ENCODE assay signal across 4 cellular contexts in the genomic region with DNA sequence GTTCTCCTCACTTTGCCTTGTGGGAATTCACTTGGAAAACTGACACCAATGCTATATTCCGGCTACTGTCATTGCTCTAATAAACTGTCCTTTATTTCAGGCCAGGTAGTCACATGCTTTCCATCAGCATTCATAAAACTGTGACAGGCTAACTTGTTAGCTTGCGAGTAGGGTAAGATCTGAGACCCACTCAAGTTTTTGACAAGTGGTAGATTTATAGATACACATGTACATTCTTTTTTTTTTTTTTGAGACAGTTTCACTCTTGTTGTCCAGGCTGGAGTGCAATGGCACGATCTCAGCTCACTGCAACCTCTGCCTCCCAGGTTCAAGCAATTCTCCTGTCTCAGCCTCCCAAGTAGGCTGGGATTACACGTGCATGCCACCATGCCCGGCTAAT. TPM values are rescaled to one million over a fixed set of nuclear protein-coding genes. Genes with fewer than 3 reads are reported as not detected.
A peak's percentile ranks its signal among the peaks of the same experiment; 100 is the strongest.
DNase-seq lines count a peak whose midpoint lies in the region; TF ChIP-seq lines count a peak whose summit lies in the region.
"Not testable (repeated sequence)": the region's sequence is repeated elsewhere in the genome, so short reads cannot be mapped to it uniquely, and the experiment has no call there.

No MANE protein-coding gene starts in this region.

- not testable (repeated sequence) for H3K27ac ChIP-seq in skeletal muscle tissue (ENCODE audit: low read depth, low read length)

- H3K36me3 ChIP-seq in skeletal muscle tissue (ENCODE audit: control insufficient read depth in 3 of 3, insufficient read depth in 3 of 3, low read length in 3 of 3) = peaks cover 18 to 23% (median 23%) of the 10 kb centered on the region in 3 donors

- H3K4me3 ChIP-seq in HFF-Myc (replicated peaks; ENCODE audit: low read depth, low read length) (peak overlapping the region; percentile 80), foreskin fibroblast (ENCODE audit: low read depth in 1 of 2, low read length in 2 of 2) (peak overlapping the region; percentile 67 to 81), skeletal muscle tissue (ENCODE audit: low read length in 3 of 3) (peak overlapping the region in 2 of 3 donors; percentile 74 to 91)

- peaks cover 11 to 28% (median 17%) of the 10 kb centered on the region in 3 donors for H3K4me1 ChIP-seq in skeletal muscle tissue (ENCODE audit: control insufficient read depth in 3 of 3, insufficient read depth in 3 of 3, low read length in 3 of 3)

- peaks cover 37% of the 10 kb centered on the region for H3K4me1 Mint-ChIP-seq in activated CD4-positive, alpha-beta memory T cell treated with anti-CD3 and anti-CD28 coated beads, Interleukin-2, amount 10 ng/mL, durations not matched to agents 7 days and 5 days

- H3K9ac ChIP-seq in skeletal muscle tissue (ENCODE audit: low read depth in 1 of 3, low read length in 3 of 3) = peak overlapping the region; percentile 2 to 96 (median 14)

- CTCF ChIA-PET in activated CD4-positive, alpha-beta memory T cell treated with anti-CD3 and anti-CD28 coated beads, Interleukin-2, amount 10 ng/mL, durations not matched to agents 7 days and 5 days (lab: Charles Lee) = interaction anchor here (1.7 to 2.2 kb wide), 2 partner anchors 19 to 20 kb away, joined by 6 to 8 read pairs; no protein-coding TSS in a partner anchor

- H3K27ac Mint-ChIP-seq in activated CD4-positive, alpha-beta memory T cell treated with anti-CD3 and anti-CD28 coated beads, Interleukin-2, amount 10 ng/mL, durations not matched to agents 7 days and 5 days = not testable (repeated sequence)

- not testable (repeated sequence) for DNase-seq in HFF-Myc (ENCODE audit: extremely low read depth, low read depth); activated CD4-positive, alpha-beta memory T cell treated with anti-CD3 and anti-CD28 coated beads, Interleukin-2, amount 10 ng/mL, durations not matched to agents 7 days and 5 days; foreskin fibroblast

- H3K27me3 Mint-ChIP-seq in activated CD4-positive, alpha-beta memory T cell treated with anti-CD3 and anti-CD28 coated beads, Interleukin-2, amount 10 ng/mL, durations not matched to agents 7 days and 5 days = not testable (repeated sequence)

- H3K27me3 ChIP-seq in skeletal muscle tissue (ENCODE audit: control insufficient read depth in 3 of 3, insufficient read depth in 3 of 3, low read length in 3 of 3) = not testable (repeated sequence)

- TF ChIP-seq CTCF in HFF-Myc (IDR thresholded peaks at IDR 0.05; ENCODE audit: low read depth, low read length, missing control alignments); foreskin fibroblast (IDR thresholded peaks at IDR 0.05; ENCODE audit: low read depth, low read length): not testable (repeated sequence)

- H3K9me3 Mint-ChIP-seq in activated CD4-positive, alpha-beta memory T cell treated with anti-CD3 and anti-CD28 coated beads, Interleukin-2, amount 10 ng/mL, durations not matched to agents 7 days and 5 days = not testable (repeated sequence)

- peak overlapping the region; percentile 98 for H3K4me3 Mint-ChIP-seq in activated CD4-positive, alpha-beta memory T cell treated with anti-CD3 and anti-CD28 coated beads, Interleukin-2, amount 10 ng/mL, durations not matched to agents 7 days and 5 days

- peaks cover 35% of the 10 kb centered on the region for H3K36me3 Mint-ChIP-seq in activated CD4-positive, alpha-beta memory T cell treated with anti-CD3 and anti-CD28 coated beads, Interleukin-2, amount 10 ng/mL, durations not matched to agents 7 days and 5 days (ENCODE audit: low read depth)

- POLR2A ChIA-PET in activated CD4-positive, alpha-beta memory T cell treated with anti-CD3 and anti-CD28 coated beads, Interleukin-2, amount 10 ng/mL, durations not matched to agents 7 days and 5 days (lab: Charles Lee) = interaction anchor here (1.2 to 4.4 kb wide), 7 partner anchors 11 to 78 kb away, joined by 3 to 41 read pairs (median 11); a partner anchor contains a TSS

- H3K9me3 ChIP-seq in skeletal muscle tissue (ENCODE audit: control insufficient read depth in 3 of 3, low read length in 3 of 3) = not testable (repeated sequence)

RNA-seq across cellular contexts. Expression of a gene that starts 1.7 kb away (rescaled TPM):
- 10 to 100 TPM; 69.1 to 71.2 TPM for total RNA-seq in activated CD4-positive, alpha-beta memory T cell treated with anti-CD3 and anti-CD28 coated beads, Interleukin-2, amount 10 ng/mL, durations not matched to agents 7 days and 5 days
- total RNA-seq in skeletal muscle tissue = 24.0 TPM

RNA-seq across cellular contexts. Expression of a gene that starts 5.9 kb away (rescaled TPM):
- 10 to 100 TPM; 48.8 to 50.9 TPM for total RNA-seq in activated CD4-positive, alpha-beta memory T cell treated with anti-CD3 and anti-CD28 coated beads, Interleukin-2, amount 10 ng/mL, durations not matched to agents 7 days and 5 days
- 31.8 TPM for total RNA-seq in skeletal muscle tissue

RNA-seq across cellular contexts. Expression of a gene that starts 15.2 kb away (rescaled TPM):
- 1 to 10 TPM; 1.3 to 2.0 TPM for total RNA-seq in activated CD4-positive, alpha-beta memory T cell treated with anti-CD3 and anti-CD28 coated beads, Interleukin-2, amount 10 ng/mL, durations not matched to agents 7 days and 5 days
- 4.7 TPM for total RNA-seq in skeletal muscle tissue

RNA-seq across cellular contexts. Expression of a gene that starts 22.2 kb away (rescaled TPM):
- total RNA-seq in activated CD4-positive, alpha-beta memory T cell treated with anti-CD3 and anti-CD28 coated beads, Interleukin-2, amount 10 ng/mL, durations not matched to agents 7 days and 5 days = 100 to 1,000 TPM; 117 to 121 TPM
- 74.1 TPM for total RNA-seq in skeletal muscle tissue

RNA-seq across cellular contexts. Expression of a gene that starts 33.5 kb away (rescaled TPM):
- 10 to 100 TPM; 89.6 to 91.8 TPM for total RNA-seq in activated CD4-positive, alpha-beta memory T cell treated with anti-CD3 and anti-CD28 coated beads, Interleukin-2, amount 10 ng/mL, durations not matched to agents 7 days and 5 days
- 17.7 TPM for total RNA-seq in skeletal muscle tissue
